14 cellular contexts compared by ENCODE assay signal in genomic region chr20:21360686-21361085, GRCh38. TPM values are rescaled to one million over a fixed set of nuclear protein-coding genes. Genes with fewer than 3 reads are reported as not detected.
DNase-seq lines count a peak whose midpoint lies in the region; ATAC-seq and TF ChIP-seq lines count a peak whose summit lies in the region.
"Had no signal": no experiment of that assay in that cellular context is flagged by ENCODE, and none has a peak within 500 bp of the region (broad histone marks: within the 10 kb centered on the region; RNA-seq: fewer than 3 reads in every experiment).

No MANE protein-coding gene starts in this region.

- peak; percentile 65 for DNase-seq in HCEC 1CT
- DNase-seq in mammary epithelial cell = peak; percentile 5
- no peak for DNase-seq in lower lobe of right lung
- DNase-seq in AG20443 (ENCODE audit: low spot score) = no peak
- DNase-seq in RKO (ENCODE audit: low spot score) = no peak
- no peak for DNase-seq in GOT3 (lab: John Stamatoyannopoulos, UW)
- DNase-seq: activated CD4-positive, alpha-beta T cell treated with anti-CD3 and anti-CD28 coated beads for 36 hours; activated effector memory CD4-positive, alpha-beta T cell treated with anti-CD3 and anti-CD28 coated beads, Interleukin-2, amount 50 U/mL, for 16 hours; heart left ventricle; left ventricle myocardium inferior; T-helper 2 cell had no signal

- H3K9ac ChIP-seq in BLaER1 treated with 17β-estradiol and CSF1 and Interleukin-3, amounts not matched to agents 10 nM and 100 nM = no peak overlapping the region
- no peak overlapping the region for H3K9ac ChIP-seq in mammary epithelial cell (ENCODE audit: insufficient read depth, low read length)

- H3K36me3 ChIP-seq in BLaER1 treated with 17β-estradiol and CSF1 and Interleukin-3, amounts not matched to agents 10 nM and 100 nM = peaks cover 81 to 99% (median 89%) of the 10 kb centered on the region in 11 experiments
- H3K36me3 ChIP-seq in mammary epithelial cell (ENCODE audit: insufficient read depth, low read length) (peaks cover 10% of the 10 kb centered on the region), lower lobe of right lung (peaks cover 79% of the 10 kb centered on the region)

- peak; percentile 39 to 75 for ATAC-seq in lower lobe of right lung
- ATAC-seq: activated CD4-positive, alpha-beta T cell treated with anti-CD3 and anti-CD28 coated beads for 36 hours had no signal

- WGBS in mammary epithelial cell (ENCODE audit: low coverage, missing lambda C conversion rate) = 100% methylated on average over 1 of the region's 1 CpG

- no TSS peak for BruUV-seq in mammary epithelial cell (replicated peaks; lab: Mats Ljungman, UMichigan)

- no peaks in the 10 kb centered on the region for H3K9me3 ChIP-seq in BLaER1 treated with 17β-estradiol and CSF1 and Interleukin-3, amounts not matched to agents 10 nM and 100 nM (replicated peaks in 1 of 11)
- no peaks in the 10 kb centered on the region for H3K9me3 ChIP-seq in mammary epithelial cell (replicated peaks; ENCODE audit: insufficient read depth, low read length)
- H3K9me3 ChIP-seq in lower lobe of right lung = no peaks in the 10 kb centered on the region
- H3K9me3 ChIP-seq: heart left ventricle, left ventricle myocardium inferior had no signal

- dilution Hi-C loops in mammary epithelial cell (cut with HindIII; ENCODE audit: low sequenced_read_pairs) = no loop called here

- no peak overlapping the region for H2AFZ ChIP-seq in mammary epithelial cell (ENCODE audit: low read depth, low read length)

- TF ChIP-seq CTCF in mammary epithelial cell (conservative IDR thresholded peaks at IDR 0.05 in 1 of 2, IDR thresholded peaks at IDR 0.05 in 1 of 2; ENCODE audit: extremely low read depth in 1 of 2, insufficient read depth in 1 of 2, low read depth in 1 of 2, low read length in 2 of 2) (no peak), lower lobe of right lung (IDR thresholded peaks at IDR 0.05) (no peak)

- CTCF ChIA-PET in mammary epithelial cell (lab: Charles Lee; ENCODE audit: low non-redundant PET) = no interaction called here

- in situ Hi-C loops in mammary epithelial cell (cut with MboI; ENCODE audit: low sequenced_read_pairs in 2 of 2) = no loop called here

- H3K4me1 ChIP-seq in BLaER1 treated with 17β-estradiol and CSF1 and Interleukin-3, amounts not matched to agents 10 nM and 100 nM = peaks cover 0 to 39% (median 19%) of the 10 kb centered on the region in 10 experiments; a peak in 15 of 20 replicates
- no peaks in the 10 kb centered on the region for H3K4me1 ChIP-seq in mammary epithelial cell (ENCODE audit: insufficient read depth, low read length)
- peaks cover 19% of the 10 kb centered on the region for H3K4me1 ChIP-seq in lower lobe of right lung

- H3K27ac ChIP-seq in BLaER1 treated with 17β-estradiol and CSF1 and Interleukin-3, amounts not matched to agents 10 nM and 100 nM = peak overlapping the region in 10 of 11 experiments; percentile 17 to 51 (median 40); a peak in 13 of 22 replicates
- H3K27ac ChIP-seq in mammary epithelial cell (ENCODE audit: insufficient read depth, low read depth, low read length) (no peak overlapping the region), lower lobe of right lung (no peak overlapping the region)
- H3K27ac ChIP-seq: cardiac muscle cell, left ventricle myocardium inferior had no signal

- no peaks in the 10 kb centered on the region for H3K27me3 ChIP-seq in BLaER1 treated with 17β-estradiol and CSF1 and Interleukin-3, amounts not matched to agents 10 nM and 100 nM
- H3K27me3 ChIP-seq in mammary epithelial cell (ENCODE audit: insufficient read depth, low read length) (no peaks in the 10 kb centered on the region), lower lobe of right lung (ENCODE audit: low read depth) (no peaks in the 10 kb centered on the region)
- H3K27me3 ChIP-seq: cardiac muscle cell, heart left ventricle had no signal

- peaks cover 0 to 59% (median 17%) of the 10 kb centered on the region in 11 experiments; a peak in 13 of 22 replicates for H4K20me1 ChIP-seq in BLaER1 treated with 17β-estradiol and CSF1 and Interleukin-3, amounts not matched to agents 10 nM and 100 nM
- no peaks in the 10 kb centered on the region for H4K20me1 ChIP-seq in mammary epithelial cell (ENCODE audit: insufficient read depth, low read length)

- intact Hi-C loops in mammary epithelial cell (cut with micrococcal nuclease) = no loop called here
- intact Hi-C loops in lower lobe of right lung (cut with DNase I) = no loop called here

- peak overlapping the region in 7 of 11 experiments; percentile 6 to 65 (median 39); a peak in 11 of 22 replicates for H3K4me2 ChIP-seq in BLaER1 treated with 17β-estradiol and CSF1 and Interleukin-3, amounts not matched to agents 10 nM and 100 nM
- no peak overlapping the region for H3K4me2 ChIP-seq in mammary epithelial cell (ENCODE audit: insufficient read depth, low read depth, low read length)

- no peaks in the 10 kb centered on the region for H3K79me2 ChIP-seq in mammary epithelial cell (ENCODE audit: insufficient read depth, low read length)

- H3K4me3 ChIP-seq in BLaER1 treated with 17β-estradiol and CSF1 and Interleukin-3, amounts not matched to agents 10 nM and 100 nM = no peak overlapping the region
- H3K4me3 ChIP-seq in mammary epithelial cell (replicated peaks in 1 of 3; ENCODE audit: insufficient read depth in 1 of 3, low read depth in 2 of 3, low read length in 3 of 3) (no peak overlapping the region), lower lobe of right lung (no peak overlapping the region)
- H3K4me3 ChIP-seq: cardiac muscle cell, heart left ventricle, left ventricle myocardium inferior had no signal

RNA-seq across cellular contexts. Expression of gene NKX2-4, which starts 36.6 kb away (rescaled TPM):
- total RNA-seq in mammary epithelial cell (not detected), lower lobe of right lung (not detected)
- not detected for polyA plus RNA-seq in mammary epithelial cell
- not detected for polyA minus RNA-seq in mammary epithelial cell
- total RNA-seq: activated CD4-positive, alpha-beta T cell treated with anti-CD3 and anti-CD28 coated beads for 36 hours; cardiac muscle cell; heart left ventricle; left ventricle myocardium inferior; neural crest cell had no signal
- polyA plus RNA-seq: cardiac muscle cell, heart left ventricle had no signal

RNA-seq across cellular contexts. Expression of gene XRN2, which starts 57.6 kb away (rescaled TPM):
- total RNA-seq in mammary epithelial cell (10 to 100 TPM; 64.9 to 70.8 TPM), lower lobe of right lung (62.1 TPM)
- polyA plus RNA-seq in mammary epithelial cell = 57.0 TPM
- polyA minus RNA-seq in mammary epithelial cell = 61.2 TPM

Comparison
In these comparisons a context has a peak if more than half of its experiments do, and no peak if none do; other contexts are left out.
1. H3K27ac ChIP-seq: peak in BLaER1 treated with 17β-estradiol and CSF1 and Interleukin-3, amounts not matched to agents 10 nM and 100 nM (10 of 11); none in mammary epithelial cell (single experiment) and lower lobe of right lung (single experiment).
2. DNase-seq: peak in HCEC 1CT (single experiment) and mammary epithelial cell (single experiment); none in lower lobe of right lung (single experiment), AG20443 (single experiment), RKO (single experiment) and GOT3 (single experiment).